29 cellular contexts compared by ENCODE assay signal in genomic region chr6:7650876-7651275, GRCh38.
"Had no signal": no experiment of that assay in that cellular context is flagged by ENCODE, and none has a peak within 500 bp of the region (broad histone marks: within the 10 kb centered on the region; RNA-seq: fewer than 3 reads in every experiment).

No MANE protein-coding gene starts in this region.

- H3K27ac ChIP-seq: cardiac muscle cell, epithelial cell of prostate, foreskin keratinocyte, left lung, neutrophil, pancreas, psoas muscle, testis, uterus had no signal

- H3K36me3 ChIP-seq: cardiac muscle cell, left lung, neutrophil, pancreas, uterus had no signal

- ATAC-seq: activated CD4-positive, alpha-beta T cell treated with anti-CD3 and anti-CD28 coated beads for 36 hours; foreskin keratinocyte; left lung; natural killer cell treated with Interleukin-12 subunit alpha and Interleukin-12 subunit beta and Interleukin-15 and Interleukin-18, amount 100 ng/mL, for 72 hours; pancreas; psoas muscle; right cardiac atrium; stimulated activated memory B cell treated with anti-CD40 and anti-IgM and Interleukin-4, amounts not matched to agents 10 μg/mL and 1 μg/mL and 100 μg/mL, for 72 hours had no signal

- H3K4me3 ChIP-seq: cardiac muscle cell, left lung, lung, pancreas, psoas muscle, testis, uterus had no signal

- H3K27me3 ChIP-seq: foreskin keratinocyte, left lung, neutrophil, pancreas, testis, uterus had no signal

- H3K9me3 ChIP-seq: left lung, neutrophil, pancreas, psoas muscle, testis, uterus had no signal

- DNase-seq: activated B cell treated with CpG ODN at 0.5 μM for 24 hours; activated CD4-positive, alpha-beta T cell treated with anti-CD3 and anti-CD28 coated beads for 36 hours; activated CD4-positive, alpha-beta T cell treated with anti-CD3 and anti-CD28 coated beads, Interleukin-2, amount 50 U/mL, for 4 hours; activated CD8-positive, alpha-beta memory T cell treated with anti-CD3 and anti-CD28 coated beads for 24 hours; activated CD8-positive, alpha-beta memory T cell treated with anti-CD3 and anti-CD28 coated beads, Interleukin-2, amount 50 U/mL, for 48 hours; activated naive CD4-positive, alpha-beta T cell treated with Interleukin-2 at 50 U/mL for 16 hours; activated naive CD8-positive, alpha-beta T cell treated with anti-CD3 and anti-CD28 coated beads for 36 hours; activated T-cell treated with anti-CD3 and anti-CD28 coated beads, Interleukin-2, amount 50 U/mL, for 48 hours; amniotic stem cell; foreskin keratinocyte; glutamatergic neuron; hippocampal formation; kidney glomerular epithelial cell; left lung; pancreas; psoas muscle; right cardiac atrium; small intestine; stimulated activated CD4-positive, alpha-beta T cell treated with anti-CD3 and anti-CD28 coated beads, Interleukin-15, amount 100 ng/mL, for 24 hours; T1000; testis; trophoblast cell; uterus had no signal

- H3K4me1 ChIP-seq: left lung, pancreas, psoas muscle, testis, uterus had no signal
